ENCODE assay signal across 19 cellular contexts in genomic region chr6:33069021-33069738, GRCh38. TPM values are rescaled to one million over a fixed set of nuclear protein-coding genes. Genes with fewer than 3 reads are reported as not detected.
"Had no signal": no experiment of that assay in that cellular context is flagged by ENCODE, and none has a peak within 500 bp of the region (broad histone marks: within the 10 kb centered on the region; RNA-seq: fewer than 3 reads in every experiment).

No MANE protein-coding gene starts in this region.

- H3K27me3 ChIP-seq: body of pancreas, heart right ventricle, sigmoid colon, upper lobe of left lung had no signal

- ATAC-seq: activated T-helper 17 cell treated with anti-CD3 and anti-CD28 coated beads, Interleukin-2, amount 50 U/mL, for 72 hours; body of pancreas; heart right ventricle; left lobe of liver; natural killer cell treated with Interleukin-12 subunit alpha and Interleukin-12 subunit beta and Interleukin-15 and Interleukin-18, amount 100 ng/mL, for 72 hours; stimulated activated naive CD8-positive, alpha-beta T cell treated with anti-CD3 and anti-CD28 coated beads, Interleukin-15, Interleukin-2, amounts not matched to agents 100 U/mL and 50 U/mL, for 24 hours had no signal

- DNase-seq: activated CD4-positive, alpha-beta T cell treated with anti-CD3 and anti-CD28 coated beads for 48 hours; activated CD8-positive, alpha-beta memory T cell treated with anti-CD3 and anti-CD28 coated beads for 24 hours; activated naive CD4-positive, alpha-beta T cell treated with anti-CD3 and anti-CD28 coated beads, Interleukin-2, amount 50 U/mL, for 16 hours; activated T-cell treated with anti-CD3 and anti-CD28 coated beads for 4 hours; body of pancreas; foreskin melanocyte; heart right ventricle; islet precursor cell; occipital lobe; sigmoid colon; stimulated activated CD4-positive, alpha-beta T cell treated with anti-CD3 and anti-CD28 coated beads, Interleukin-2, amount 100 ng/mL, for 24 hours; stimulated activated naive CD8-positive, alpha-beta T cell treated with anti-CD3 and anti-CD28 coated beads, Interleukin-15, Interleukin-2, amounts not matched to agents 100 U/mL and 50 U/mL, for 24 hours; T1000 had no signal

- H3K9me3 ChIP-seq: body of pancreas, sigmoid colon, upper lobe of left lung had no signal

- H3K4me3 ChIP-seq: body of pancreas, heart right ventricle, sigmoid colon, upper lobe of left lung had no signal

- H3K27ac Mint-ChIP-seq: activated T-helper 17 cell treated with anti-CD3 and anti-CD28 coated beads, Interleukin-2, amount 50 U/mL, for 72 hours; natural killer cell treated with Interleukin-12 subunit alpha and Interleukin-12 subunit beta and Interleukin-15 and Interleukin-18, amount 100 ng/mL, for 72 hours; progenitor cell of endocrine pancreas had no signal

- H3K4me3 Mint-ChIP-seq: activated T-helper 17 cell treated with anti-CD3 and anti-CD28 coated beads, Interleukin-2, amount 50 U/mL, for 72 hours had no signal

- H3K27me3 Mint-ChIP-seq: activated T-helper 17 cell treated with anti-CD3 and anti-CD28 coated beads, Interleukin-2, amount 50 U/mL, for 72 hours; natural killer cell treated with Interleukin-12 subunit alpha and Interleukin-12 subunit beta and Interleukin-15 and Interleukin-18, amount 100 ng/mL, for 72 hours had no signal

- H3K4me1 ChIP-seq: body of pancreas, sigmoid colon had no signal

- H3K27ac ChIP-seq: body of pancreas, heart right ventricle, sigmoid colon had no signal

- H3K9me3 Mint-ChIP-seq: activated T-helper 17 cell treated with anti-CD3 and anti-CD28 coated beads, Interleukin-2, amount 50 U/mL, for 72 hours; natural killer cell treated with Interleukin-12 subunit alpha and Interleukin-12 subunit beta and Interleukin-15 and Interleukin-18, amount 100 ng/mL, for 72 hours had no signal

RNA-seq across cellular contexts. Expression of gene HLA-DOA, which starts 59.8 kb away (rescaled TPM):
- total RNA-seq: dermis microvascular lymphatic vessel endothelial cell had no signal
